1 cellular context compared by ENCODE assay signal in the genomic region with DNA sequence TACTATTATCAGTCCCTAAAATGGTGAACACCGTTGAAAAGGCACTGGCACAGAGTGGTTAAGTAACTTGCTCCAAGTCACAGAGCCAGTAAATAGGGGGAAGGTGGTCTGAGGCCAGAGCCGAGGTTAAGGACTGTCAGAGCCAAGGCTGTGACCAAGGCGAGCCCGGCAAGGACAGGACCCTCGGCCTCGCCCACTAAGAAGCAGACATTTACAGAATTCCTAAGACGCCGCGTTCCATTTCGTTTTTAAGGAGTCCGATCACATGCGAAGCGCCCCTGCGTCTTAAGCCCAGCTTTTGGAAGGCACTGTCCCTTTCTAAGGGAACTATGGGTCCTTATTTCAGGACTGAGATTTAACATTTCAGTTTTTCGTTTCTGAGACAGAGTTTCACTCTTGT.
TF ChIP-seq lines count a peak whose summit lies in the region.

No MANE protein-coding gene starts in this region.

TF ChIP-seq in HepG2, 621 proteins besides CTCF, POLR2A, EP300 and RAD21 (continued from another document and continues in another):
- TF ChIP-seq, protein P1, sequence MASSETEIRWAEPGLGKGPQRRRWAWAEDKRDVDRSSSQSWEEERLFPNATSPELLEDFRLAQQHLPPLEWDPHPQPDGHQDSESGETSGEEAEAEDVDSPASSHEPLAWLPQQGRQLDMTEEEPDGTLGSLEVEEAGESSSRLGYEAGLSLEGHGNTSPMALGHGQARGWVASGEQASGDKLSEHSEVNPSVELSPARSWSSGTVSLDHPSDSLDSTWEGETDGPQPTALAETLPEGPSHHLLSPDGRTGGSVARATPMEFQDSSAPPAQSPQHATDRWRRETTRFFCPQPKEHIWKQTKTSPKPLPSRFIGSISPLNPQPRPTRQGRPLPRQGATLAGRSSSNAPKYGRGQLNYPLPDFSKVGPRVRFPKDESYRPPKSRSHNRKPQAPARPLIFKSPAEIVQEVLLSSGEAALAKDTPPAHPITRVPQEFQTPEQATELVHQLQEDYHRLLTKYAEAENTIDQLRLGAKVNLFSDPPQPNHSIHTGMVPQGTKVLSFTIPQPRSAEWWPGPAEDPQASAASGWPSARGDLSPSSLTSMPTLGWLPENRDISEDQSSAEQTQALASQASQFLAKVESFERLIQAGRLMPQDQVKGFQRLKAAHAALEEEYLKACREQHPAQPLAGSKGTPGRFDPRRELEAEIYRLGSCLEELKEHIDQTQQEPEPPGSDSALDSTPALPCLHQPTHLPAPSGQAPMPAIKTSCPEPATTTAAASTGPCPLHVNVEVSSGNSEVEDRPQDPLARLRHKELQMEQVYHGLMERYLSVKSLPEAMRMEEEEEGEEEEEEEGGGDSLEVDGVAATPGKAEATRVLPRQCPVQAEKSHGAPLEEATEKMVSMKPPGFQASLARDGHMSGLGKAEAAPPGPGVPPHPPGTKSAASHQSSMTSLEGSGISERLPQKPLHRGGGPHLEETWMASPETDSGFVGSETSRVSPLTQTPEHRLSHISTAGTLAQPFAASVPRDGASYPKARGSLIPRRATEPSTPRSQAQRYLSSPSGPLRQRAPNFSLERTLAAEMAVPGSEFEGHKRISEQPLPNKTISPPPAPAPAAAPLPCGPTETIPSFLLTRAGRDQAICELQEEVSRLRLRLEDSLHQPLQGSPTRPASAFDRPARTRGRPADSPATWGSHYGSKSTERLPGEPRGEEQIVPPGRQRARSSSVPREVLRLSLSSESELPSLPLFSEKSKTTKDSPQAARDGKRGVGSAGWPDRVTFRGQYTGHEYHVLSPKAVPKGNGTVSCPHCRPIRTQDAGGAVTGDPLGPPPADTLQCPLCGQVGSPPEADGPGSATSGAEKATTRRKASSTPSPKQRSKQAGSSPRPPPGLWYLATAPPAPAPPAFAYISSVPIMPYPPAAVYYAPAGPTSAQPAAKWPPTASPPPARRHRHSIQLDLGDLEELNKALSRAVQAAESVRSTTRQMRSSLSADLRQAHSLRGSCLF (CRISPR knock-in tag; IDR thresholded peaks at IDR 0.05; ENCODE audit: borderline replicate concordance) = no peak
- TF ChIP-seq CBFB (CRISPR knock-in tag; IDR thresholded peaks at IDR 0.05) (no peak), STAT5B (CRISPR knock-in tag; IDR thresholded peaks at IDR 0.05) (no peak), ZNF766 (CRISPR knock-in tag; IDR thresholded peaks at IDR 0.05; ENCODE audit: borderline replicate concordance) (no peak), ZNF768 (CRISPR knock-in tag; IDR thresholded peaks at IDR 0.05) (peak; percentile 97), ZNF407 (CRISPR knock-in tag; IDR thresholded peaks at IDR 0.05; ENCODE audit: not compliant biosample characterization) (no peak), LCORL (IDR thresholded peaks at IDR 0.05) (no peak), LCORL (CRISPR knock-in tag; IDR thresholded peaks at IDR 0.05) (0 out of 2 replicates have a peak, but pooled peaks have one; percentile 1), KLF9 (CRISPR knock-in tag; IDR thresholded peaks at IDR 0.05; ENCODE audit: low read depth) (no peak), TOPORS (CRISPR knock-in tag; IDR thresholded peaks at IDR 0.05) (no peak), ZMYM3 (CRISPR knock-in tag; IDR thresholded peaks at IDR 0.05) (peak; percentile 57; the same call in 1 of the 2 replicates), ZNF709 (CRISPR knock-in tag; IDR thresholded peaks at IDR 0.05) (no peak), SRY (CRISPR knock-in tag; IDR thresholded peaks at IDR 0.05) (no peak), HDAC6 (IDR thresholded peaks at IDR 0.05; ENCODE audit: low read depth, low read length) (no peak), SRSF4 (IDR thresholded peaks at IDR 0.05; ENCODE audit: low read depth, low read length, poor library complexity, severe bottlenecking) (no peak), GTF3A (CRISPR knock-in tag; conservative IDR thresholded peaks at IDR 0.05) (no peak), NBN (conservative IDR thresholded peaks at IDR 0.05) (no peak), TEAD3 (CRISPR knock-in tag; optimal IDR thresholded peaks at IDR 0.05; ENCODE audit: borderline replicate concordance) (no peak), SOX5 (CRISPR knock-in tag; IDR thresholded peaks at IDR 0.05; ENCODE audit: borderline replicate concordance) (no peak), KDM1A (CRISPR knock-in tag; IDR thresholded peaks at IDR 0.05) (peak; percentile 52; the same call in 1 of the 2 replicates), ZNF414 (CRISPR knock-in tag; IDR thresholded peaks at IDR 0.05) (peak; percentile 12; the same call in 1 of the 2 replicates), YEATS4 (CRISPR knock-in tag; IDR thresholded peaks at IDR 0.05; ENCODE audit: borderline replicate concordance) (no peak), SP1 (IDR thresholded peaks at IDR 0.05) (no peak), SP1 (CRISPR knock-in tag; IDR thresholded peaks at IDR 0.05) (peak; percentile 20; the same call in 1 of the 2 replicates), CCDC6 (CRISPR knock-in tag; IDR thresholded peaks at IDR 0.05) (no peak), TAF1 (CRISPR knock-in tag; IDR thresholded peaks at IDR 0.05) (peak; percentile 10; the same call in 1 of the 2 replicates), ZNF251 (CRISPR knock-in tag; IDR thresholded peaks at IDR 0.05) (no peak), FOXP1 (IDR thresholded peaks at IDR 0.05) (no peak), FOXP1 (CRISPR knock-in tag; IDR thresholded peaks at IDR 0.05) (no peak), ZNF558 (CRISPR knock-in tag; IDR thresholded peaks at IDR 0.05; ENCODE audit: borderline replicate concordance) (no peak), IRF9 (CRISPR knock-in tag; IDR thresholded peaks at IDR 0.05; ENCODE audit: borderline replicate concordance) (0 out of 2 replicates have a peak, but pooled peaks have one; percentile 27), ONECUT2 (CRISPR knock-in tag; IDR thresholded peaks at IDR 0.05) (no peak), ZNF83 (CRISPR knock-in tag; IDR thresholded peaks at IDR 0.05; ENCODE audit: borderline replicate concordance) (no peak)
- TF ChIP-seq, protein P2, sequence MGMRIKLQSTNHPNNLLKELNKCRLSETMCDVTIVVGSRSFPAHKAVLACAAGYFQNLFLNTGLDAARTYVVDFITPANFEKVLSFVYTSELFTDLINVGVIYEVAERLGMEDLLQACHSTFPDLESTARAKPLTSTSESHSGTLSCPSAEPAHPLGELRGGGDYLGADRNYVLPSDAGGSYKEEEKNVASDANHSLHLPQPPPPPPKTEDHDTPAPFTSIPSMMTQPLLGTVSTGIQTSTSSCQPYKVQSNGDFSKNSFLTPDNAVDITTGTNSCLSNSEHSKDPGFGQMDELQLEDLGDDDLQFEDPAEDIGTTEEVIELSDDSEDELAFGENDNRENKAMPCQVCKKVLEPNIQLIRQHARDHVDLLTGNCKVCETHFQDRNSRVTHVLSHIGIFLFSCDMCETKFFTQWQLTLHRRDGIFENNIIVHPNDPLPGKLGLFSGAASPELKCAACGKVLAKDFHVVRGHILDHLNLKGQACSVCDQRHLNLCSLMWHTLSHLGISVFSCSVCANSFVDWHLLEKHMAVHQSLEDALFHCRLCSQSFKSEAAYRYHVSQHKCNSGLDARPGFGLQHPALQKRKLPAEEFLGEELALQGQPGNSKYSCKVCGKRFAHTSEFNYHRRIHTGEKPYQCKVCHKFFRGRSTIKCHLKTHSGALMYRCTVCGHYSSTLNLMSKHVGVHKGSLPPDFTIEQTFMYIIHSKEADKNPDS (CRISPR knock-in tag; IDR thresholded peaks at IDR 0.05) = 0 out of 2 replicates have a peak, but pooled peaks have one; percentile 7
- TF ChIP-seq, protein P3, sequence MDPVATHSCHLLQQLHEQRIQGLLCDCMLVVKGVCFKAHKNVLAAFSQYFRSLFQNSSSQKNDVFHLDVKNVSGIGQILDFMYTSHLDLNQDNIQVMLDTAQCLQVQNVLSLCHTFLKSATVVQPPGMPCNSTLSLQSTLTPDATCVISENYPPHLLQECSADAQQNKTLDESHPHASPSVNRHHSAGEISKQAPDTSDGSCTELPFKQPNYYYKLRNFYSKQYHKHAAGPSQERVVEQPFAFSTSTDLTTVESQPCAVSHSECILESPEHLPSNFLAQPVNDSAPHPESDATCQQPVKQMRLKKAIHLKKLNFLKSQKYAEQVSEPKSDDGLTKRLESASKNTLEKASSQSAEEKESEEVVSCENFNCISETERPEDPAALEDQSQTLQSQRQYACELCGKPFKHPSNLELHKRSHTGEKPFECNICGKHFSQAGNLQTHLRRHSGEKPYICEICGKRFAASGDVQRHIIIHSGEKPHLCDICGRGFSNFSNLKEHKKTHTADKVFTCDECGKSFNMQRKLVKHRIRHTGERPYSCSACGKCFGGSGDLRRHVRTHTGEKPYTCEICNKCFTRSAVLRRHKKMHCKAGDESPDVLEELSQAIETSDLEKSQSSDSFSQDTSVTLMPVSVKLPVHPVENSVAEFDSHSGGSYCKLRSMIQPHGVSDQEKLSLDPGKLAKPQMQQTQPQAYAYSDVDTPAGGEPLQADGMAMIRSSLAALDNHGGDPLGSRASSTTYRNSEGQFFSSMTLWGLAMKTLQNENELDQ (CRISPR knock-in tag; IDR thresholded peaks at IDR 0.05; ENCODE audit: borderline replicate concordance) = no peak
- TF ChIP-seq, protein P4, sequence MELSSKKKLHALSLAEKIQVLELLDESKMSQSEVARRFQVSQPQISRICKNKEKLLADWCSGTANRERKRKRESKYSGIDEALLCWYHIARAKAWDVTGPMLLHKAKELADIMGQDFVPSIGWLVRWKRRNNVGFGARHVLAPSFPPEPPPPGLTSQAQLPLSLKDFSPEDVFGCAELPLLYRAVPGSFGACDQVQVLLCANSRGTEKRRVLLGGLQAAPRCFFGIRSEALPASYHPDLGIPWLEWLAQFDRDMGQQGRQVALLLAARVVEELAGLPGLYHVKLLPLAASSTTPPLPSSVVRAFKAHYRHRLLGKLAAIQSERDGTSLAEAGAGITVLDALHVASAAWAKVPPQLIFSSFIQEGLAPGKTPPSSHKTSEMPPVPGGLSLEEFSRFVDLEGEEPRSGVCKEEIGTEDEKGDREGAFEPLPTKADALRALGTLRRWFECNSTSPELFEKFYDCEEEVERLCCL (CRISPR knock-in tag; IDR thresholded peaks at IDR 0.05; ENCODE audit: borderline replicate concordance) = no peak
- TF ChIP-seq, protein P5, sequence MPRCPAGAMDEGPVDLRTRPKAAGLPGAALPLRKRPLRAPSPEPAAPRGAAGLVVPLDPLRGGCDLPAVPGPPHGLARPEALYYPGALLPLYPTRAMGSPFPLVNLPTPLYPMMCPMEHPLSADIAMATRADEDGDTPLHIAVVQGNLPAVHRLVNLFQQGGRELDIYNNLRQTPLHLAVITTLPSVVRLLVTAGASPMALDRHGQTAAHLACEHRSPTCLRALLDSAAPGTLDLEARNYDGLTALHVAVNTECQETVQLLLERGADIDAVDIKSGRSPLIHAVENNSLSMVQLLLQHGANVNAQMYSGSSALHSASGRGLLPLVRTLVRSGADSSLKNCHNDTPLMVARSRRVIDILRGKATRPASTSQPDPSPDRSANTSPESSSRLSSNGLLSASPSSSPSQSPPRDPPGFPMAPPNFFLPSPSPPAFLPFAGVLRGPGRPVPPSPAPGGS (CRISPR knock-in tag; IDR thresholded peaks at IDR 0.05) = no peak
